ENCODE assay signal across 13 cellular contexts in the genomic region with DNA sequence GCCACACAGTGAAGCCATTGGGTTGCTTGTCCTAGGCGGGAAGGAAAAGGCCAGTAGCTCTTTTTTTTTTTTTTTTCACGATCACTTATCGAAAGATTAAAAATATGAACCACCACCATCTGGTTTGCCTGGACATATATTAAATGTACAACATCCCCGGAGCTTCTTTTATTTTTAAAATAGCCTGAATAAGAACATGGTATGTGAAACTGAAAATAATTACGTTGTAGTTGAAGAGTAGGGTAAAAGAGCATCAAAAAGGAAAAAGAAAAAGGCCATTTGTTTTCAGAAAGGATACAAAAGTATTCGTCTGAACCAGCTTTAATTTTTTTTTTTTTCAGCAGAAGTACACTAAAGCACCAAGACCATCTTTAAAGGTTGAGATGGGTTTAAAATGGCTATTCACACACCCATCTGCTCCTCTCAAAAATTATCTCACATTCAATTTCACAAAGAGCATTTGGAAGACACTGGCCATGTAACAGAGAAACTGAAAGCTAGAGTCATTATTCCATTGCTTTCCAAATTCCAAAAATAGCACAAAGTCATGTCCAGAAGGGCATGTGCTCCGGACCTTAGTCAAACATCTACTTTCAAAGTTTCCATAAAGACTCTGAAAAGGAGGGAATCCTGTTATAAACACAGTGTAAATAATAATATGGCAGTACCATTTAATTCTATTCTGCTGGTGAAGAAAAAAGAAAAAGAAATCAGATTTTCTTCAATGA.
"Had no signal": no experiment of that assay in that cellular context is flagged by ENCODE, and none has a peak within 500 bp of the region (broad histone marks: within the 10 kb centered on the region; RNA-seq: fewer than 3 reads in every experiment).

No MANE protein-coding gene starts in this region.

- H3K4me3 ChIP-seq: lung, upper lobe of left lung had no signal

- H3K36me3 ChIP-seq: upper lobe of left lung had no signal

- ATAC-seq: activated T-helper 17 cell treated with anti-CD3 and anti-CD28 coated beads, Interleukin-2, amount 50 U/mL, for 72 hours; naive thymus-derived CD8-positive, alpha-beta T cell; stimulated activated naive CD8-positive, alpha-beta T cell treated with anti-CD3 and anti-CD28 coated beads, Interleukin-15, Interleukin-2, amounts not matched to agents 100 U/mL and 50 U/mL, for 24 hours had no signal

- H3K9me3 ChIP-seq: upper lobe of left lung had no signal

- H3K27ac ChIP-seq: upper lobe of left lung had no signal

- H3K4me1 ChIP-seq: upper lobe of left lung had no signal

- H3K27me3 ChIP-seq: upper lobe of left lung had no signal

- DNase-seq: activated CD4-positive, alpha-beta T cell treated with anti-CD3 and anti-CD28 coated beads, Interleukin-2, amount 10 ng/mL, durations not matched to agents 7 days and 5 days; activated CD4-positive, CD25-positive, alpha-beta regulatory T cell; activated CD8-positive, alpha-beta memory T cell treated with anti-CD3 and anti-CD28 coated beads for 24 hours; amygdala; endodermal cell; foreskin fibroblast; naive thymus-derived CD8-positive, alpha-beta T cell; stimulated activated CD4-positive, alpha-beta T cell treated with anti-CD3 and anti-CD28 coated beads, Interleukin-4, amount 100 ng/mL, for 1 hour; stimulated activated CD8-positive, alpha-beta memory T cell treated with anti-CD3 and anti-CD28 coated beads, Interleukin-4, amount 100 ng/mL, for 48 hours; stimulated activated naive CD8-positive, alpha-beta T cell treated with anti-CD3 and anti-CD28 coated beads, Interleukin-15, Interleukin-2, amounts not matched to agents 100 U/mL and 50 U/mL, for 24 hours had no signal
